Comparison of ENCODE assay signal across 1 cellular context in genomic region chr5:135576075-135576599, GRCh38.
A peak's percentile ranks its signal among the peaks of the same experiment; 100 is the strongest.
TF ChIP-seq lines count a peak whose summit lies in the region.

No MANE protein-coding gene starts in this region.

TF ChIP-seq in HepG2, 621 proteins besides CTCF, POLR2A, EP300 and RAD21:
- TF ChIP-seq IKZF1 (IDR thresholded peaks at IDR 0.05) (no peak), ZNF646 (CRISPR knock-in tag; IDR thresholded peaks at IDR 0.05) (no peak), SCMH1 (CRISPR knock-in tag; IDR thresholded peaks at IDR 0.05; ENCODE audit: borderline replicate concordance) (no peak), ZBTB2 (CRISPR knock-in tag; IDR thresholded peaks at IDR 0.05; ENCODE audit: low read depth) (no peak), CREB1 (IDR thresholded peaks at IDR 0.05) (peak; percentile 74), CREB1 (CRISPR knock-in tag; IDR thresholded peaks at IDR 0.05) (no peak)
- TF ChIP-seq, protein P1, sequence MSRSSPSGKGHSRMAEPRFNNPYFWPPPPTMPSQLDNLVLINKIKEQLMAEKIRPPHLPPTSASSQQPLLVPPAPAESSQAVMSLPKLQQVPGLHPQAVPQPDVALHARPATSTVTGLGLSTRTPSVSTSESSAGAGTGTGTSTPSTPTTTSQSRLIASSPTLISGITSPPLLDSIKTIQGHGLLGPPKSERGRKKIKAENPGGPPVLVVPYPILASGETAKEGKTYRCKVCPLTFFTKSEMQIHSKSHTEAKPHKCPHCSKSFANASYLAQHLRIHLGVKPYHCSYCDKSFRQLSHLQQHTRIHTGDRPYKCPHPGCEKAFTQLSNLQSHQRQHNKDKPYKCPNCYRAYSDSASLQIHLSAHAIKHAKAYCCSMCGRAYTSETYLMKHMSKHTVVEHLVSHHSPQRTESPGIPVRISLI (CRISPR knock-in tag; IDR thresholded peaks at IDR 0.05; ENCODE audit: borderline replicate concordance), result no peak
